Comparison of ENCODE assay signal across 1 cellular context in genomic region chr10:35890061-35890969, GRCh38.
TF ChIP-seq lines count a peak whose summit lies in the region.

No MANE protein-coding gene starts in this region.

TF ChIP-seq in HEK293, 187 proteins besides CTCF, POLR2A, EP300 and RAD21 (continued from another document):
- no peak for TF ChIP-seq ZNF140 (tag by site-specific recombination; IDR thresholded peaks at IDR 0.05)
- TF ChIP-seq ZFHX2 (tag by site-specific recombination; conservative IDR thresholded peaks at IDR 0.05) = peak; percentile 63
- peak; percentile 63 for TF ChIP-seq ZNF629 (tag by site-specific recombination; IDR thresholded peaks at IDR 0.05)
- no peak for TF ChIP-seq ZNF623 (tag by site-specific recombination; IDR thresholded peaks at IDR 0.05)
- no peak for TF ChIP-seq ZNF138 (tag by site-specific recombination; IDR thresholded peaks at IDR 0.05; ENCODE audit: borderline replicate concordance)
- peak; percentile 21; the same call in 1 of the 2 replicates for TF ChIP-seq ZNF335 (tag by site-specific recombination; conservative IDR thresholded peaks at IDR 0.05)
- TF ChIP-seq MZF1 (tag by site-specific recombination; IDR thresholded peaks at IDR 0.05; ENCODE audit: borderline replicate concordance) = peak; percentile 73
- no peak for TF ChIP-seq KLF8 (tag by site-specific recombination; IDR thresholded peaks at IDR 0.05)
- no peak for TF ChIP-seq PRDM2 (tag by site-specific recombination; IDR thresholded peaks at IDR 0.05; ENCODE audit: borderline replicate concordance)
- TF ChIP-seq ZNF560 (tag by site-specific recombination; IDR thresholded peaks at IDR 0.05; ENCODE audit: borderline replicate concordance) = no peak
- no peak for TF ChIP-seq ZNF514 (tag by site-specific recombination; IDR thresholded peaks at IDR 0.05)
- TF ChIP-seq HOXD13 (CRISPR knock-in tag; IDR thresholded peaks at IDR 0.05; ENCODE audit: borderline replicate concordance) = no peak
- TF ChIP-seq ZNF132 (tag by site-specific recombination; IDR thresholded peaks at IDR 0.05; ENCODE audit: borderline replicate concordance) = no peak
- TF ChIP-seq ZNF660 (tag by site-specific recombination; IDR thresholded peaks at IDR 0.05) = peak; percentile 82
- TF ChIP-seq GLIS1 (tag by site-specific recombination; IDR thresholded peaks at IDR 0.05) = peak; percentile 85
- peak; percentile 93 for TF ChIP-seq TRIM28 (IDR thresholded peaks at IDR 0.05; ENCODE audit: borderline replicate concordance, low read length)
- no peak for TF ChIP-seq ZNF354C (tag by site-specific recombination; IDR thresholded peaks at IDR 0.05; ENCODE audit: borderline replicate concordance, low read depth)
- no peak for TF ChIP-seq ELK4 (IDR thresholded peaks at IDR 0.05; ENCODE audit: borderline replicate concordance, low read depth, low read length)
- TF ChIP-seq ZNF174 (tag by site-specific recombination; IDR thresholded peaks at IDR 0.05) = no peak
- peak; percentile 75; the same call in 1 of the 2 replicates for TF ChIP-seq ZNF391 (tag by site-specific recombination; IDR thresholded peaks at IDR 0.05; ENCODE audit: borderline replicate concordance, low read depth)
- TF ChIP-seq ZNF214 (tag by site-specific recombination; IDR thresholded peaks at IDR 0.05; ENCODE audit: borderline replicate concordance) = no peak
- peak; percentile 82 for TF ChIP-seq SCRT1 (tag by site-specific recombination; IDR thresholded peaks at IDR 0.05; ENCODE audit: borderline replicate concordance)
- 0 out of 2 replicates have a peak, but pooled peaks have one; percentile 30 for TF ChIP-seq ZFP3 (tag by site-specific recombination; IDR thresholded peaks at IDR 0.05; ENCODE audit: low read depth)
- peak; percentile 96 for TF ChIP-seq TCF7L2 (IDR thresholded peaks at IDR 0.05; ENCODE audit: borderline replicate concordance, low read depth, low read length)
- TF ChIP-seq ZNF544 (tag by site-specific recombination; IDR thresholded peaks at IDR 0.05) = no peak
- no peak for TF ChIP-seq ZNF585B (tag by site-specific recombination; IDR thresholded peaks at IDR 0.05)
- TF ChIP-seq ZNF449 (tag by site-specific recombination; IDR thresholded peaks at IDR 0.05) = peak; percentile 54; the same call in 1 of the 2 replicates
- peak; percentile 96 for TF ChIP-seq ZBTB44 (tag by site-specific recombination; IDR thresholded peaks at IDR 0.05)
- TF ChIP-seq ZNF518A (tag by site-specific recombination; conservative IDR thresholded peaks at IDR 0.05; ENCODE audit: low read depth) = 0 out of 2 replicates have a peak, but pooled peaks have one; percentile 30
- no peak for TF ChIP-seq ZNF211 (tag by site-specific recombination; IDR thresholded peaks at IDR 0.05; ENCODE audit: low read depth)
- TF ChIP-seq ZNF366 (tag by site-specific recombination; conservative IDR thresholded peaks at IDR 0.05) = no peak
- TF ChIP-seq ZNF610 (tag by site-specific recombination; IDR thresholded peaks at IDR 0.05; ENCODE audit: borderline replicate concordance) = peak; percentile 89
- no peak for TF ChIP-seq ZNF658 (tag by site-specific recombination; IDR thresholded peaks at IDR 0.05)
- no peak for TF ChIP-seq KLF1 (tag by site-specific recombination; IDR thresholded peaks at IDR 0.05)
- peak; percentile 96 for TF ChIP-seq ZIC2 (tag by site-specific recombination; IDR thresholded peaks at IDR 0.05)
- TF ChIP-seq ZNF18 (tag by site-specific recombination; IDR thresholded peaks at IDR 0.05) = peak; percentile 95
- TF ChIP-seq, protein P1, sequence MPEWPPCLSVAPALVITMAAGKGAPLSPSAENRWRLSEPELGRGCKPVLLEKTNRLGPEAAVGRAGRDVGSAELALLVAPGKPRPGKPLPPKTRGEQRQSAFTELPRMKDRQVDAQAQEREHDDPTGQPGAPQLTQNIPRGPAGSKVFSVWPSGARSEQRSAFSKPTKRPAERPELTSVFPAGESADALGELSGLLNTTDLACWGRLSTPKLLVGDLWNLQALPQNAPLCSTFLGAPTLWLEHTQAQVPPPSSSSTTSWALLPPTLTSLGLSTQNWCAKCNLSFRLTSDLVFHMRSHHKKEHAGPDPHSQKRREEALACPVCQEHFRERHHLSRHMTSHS (tag by site-specific recombination; IDR thresholded peaks at IDR 0.05) = peak; percentile 96
- no peak for TF ChIP-seq ZNF791 (tag by site-specific recombination; IDR thresholded peaks at IDR 0.05)
- TF ChIP-seq, protein P2, sequence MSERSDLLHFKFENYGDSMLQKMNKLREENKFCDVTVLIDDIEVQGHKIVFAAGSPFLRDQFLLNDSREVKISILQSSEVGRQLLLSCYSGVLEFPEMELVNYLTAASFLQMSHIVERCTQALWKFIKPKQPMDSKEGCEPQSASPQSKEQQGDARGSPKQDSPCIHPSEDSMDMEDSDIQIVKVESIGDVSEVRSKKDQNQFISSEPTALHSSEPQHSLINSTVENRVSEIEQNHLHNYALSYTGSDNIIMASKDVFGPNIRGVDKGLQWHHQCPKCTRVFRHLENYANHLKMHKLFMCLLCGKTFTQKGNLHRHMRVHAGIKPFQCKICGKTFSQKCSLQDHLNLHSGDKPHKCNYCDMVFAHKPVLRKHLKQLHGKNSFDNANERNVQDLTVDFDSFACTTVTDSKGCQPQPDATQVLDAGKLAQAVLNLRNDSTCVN (tag by site-specific recombination; optimal IDR thresholded peaks at IDR 0.05) = no peak
- no peak for TF ChIP-seq ZBTB48 (tag by site-specific recombination; IDR thresholded peaks at IDR 0.05)
- TF ChIP-seq YY1 (tag by site-specific recombination; IDR thresholded peaks at IDR 0.05) = peak; percentile 36; the same call in 1 of the 2 replicates
- TF ChIP-seq ZNF274 (IDR thresholded peaks at IDR 0.05; ENCODE audit: low read length) = no peak
- TF ChIP-seq ZNF274 (tag by site-specific recombination; IDR thresholded peaks at IDR 0.05; ENCODE audit: borderline replicate concordance) = no peak
